Comparison of ENCODE assay signal across 20 cellular contexts in genomic region chr5:168308976-168309598, GRCh38.
"Had no signal": no experiment of that assay in that cellular context is flagged by ENCODE, and none has a peak within 500 bp of the region (broad histone marks: within the 10 kb centered on the region; RNA-seq: fewer than 3 reads in every experiment).

No MANE protein-coding gene starts in this region.

- H3K27me3 ChIP-seq: colonic mucosa, foreskin keratinocyte, testis, transverse colon had no signal

- H3K4me1 ChIP-seq: colonic mucosa, heart left ventricle, left ventricle myocardium inferior, testis had no signal

- H3K9me3 Mint-ChIP-seq: endodermal cell; nephron progenitor cell; stimulated activated naive B cell treated with anti-CD40 and anti-IgM and Interleukin-4, amounts not matched to agents 10 μg/mL and 1 μg/mL and 100 μg/mL, for 72 hours; stimulated activated naive CD8-positive, alpha-beta T cell treated with anti-CD3 and anti-CD28 coated beads, Interleukin-15, amount 100 ng/mL, for 72 hours had no signal

- H3K4me3 Mint-ChIP-seq: endodermal cell; naive B cell; nephron progenitor cell; stimulated activated naive B cell treated with anti-CD40 and anti-IgM and Interleukin-4, amounts not matched to agents 10 μg/mL and 1 μg/mL and 100 μg/mL, for 72 hours; stimulated activated naive CD8-positive, alpha-beta T cell treated with anti-CD3 and anti-CD28 coated beads, Interleukin-15, amount 100 ng/mL, for 72 hours had no signal

- H3K4me1 Mint-ChIP-seq: naive B cell; stimulated activated naive B cell treated with anti-CD40 and anti-IgM and Interleukin-4, amounts not matched to agents 10 μg/mL and 1 μg/mL and 100 μg/mL, for 72 hours; stimulated activated naive CD8-positive, alpha-beta T cell treated with anti-CD3 and anti-CD28 coated beads, Interleukin-15, amount 100 ng/mL, for 72 hours had no signal

- H3K36me3 Mint-ChIP-seq: naive B cell; stimulated activated naive B cell treated with anti-CD40 and anti-IgM and Interleukin-4, amounts not matched to agents 10 μg/mL and 1 μg/mL and 100 μg/mL, for 72 hours had no signal

- H3K36me3 ChIP-seq: colonic mucosa, heart left ventricle, left ventricle myocardium inferior, transverse colon had no signal

- H3K4me3 ChIP-seq: colonic mucosa, heart left ventricle, left ventricle myocardium inferior, lung, testis, transverse colon had no signal

- H3K27ac ChIP-seq: colonic mucosa, foreskin keratinocyte, heart left ventricle, left ventricle myocardium inferior, testis, transverse colon had no signal

- DNase-seq: colonic mucosa; dermis blood vessel endothelial cell; endodermal cell; erythroblast; foreskin keratinocyte; heart left ventricle; islet precursor cell; left ventricle myocardium inferior; mesendoderm; naive B cell; nephron progenitor cell; right cardiac atrium; stimulated activated CD4-positive, alpha-beta T cell treated with anti-CD3 and anti-CD28 coated beads, Interleukin-2, amount 100 ng/mL, for 24 hours; stimulated activated CD4-positive, alpha-beta T cell treated with anti-CD3 and anti-CD28 coated beads, Interleukin-4, amount 100 ng/mL, for 4 hours; stimulated activated naive B cell treated with anti-CD40 and anti-IgM and Interleukin-4, amounts not matched to agents 10 μg/mL and 1 μg/mL and 100 μg/mL, for 72 hours; stimulated activated naive CD8-positive, alpha-beta T cell treated with anti-CD3 and anti-CD28 coated beads, Interleukin-15, amount 100 ng/mL, for 72 hours; testis; transverse colon had no signal

- H3K9me3 ChIP-seq: colonic mucosa, heart left ventricle, left ventricle myocardium inferior, testis, transverse colon had no signal

- H3K27ac Mint-ChIP-seq: endodermal cell; naive B cell; nephron progenitor cell; stimulated activated naive B cell treated with anti-CD40 and anti-IgM and Interleukin-4, amounts not matched to agents 10 μg/mL and 1 μg/mL and 100 μg/mL, for 72 hours had no signal

- FAIRE-seq: endothelial cell of umbilical vein had no signal
